ENCODE assay signal across 27 cellular contexts in the genomic region with DNA sequence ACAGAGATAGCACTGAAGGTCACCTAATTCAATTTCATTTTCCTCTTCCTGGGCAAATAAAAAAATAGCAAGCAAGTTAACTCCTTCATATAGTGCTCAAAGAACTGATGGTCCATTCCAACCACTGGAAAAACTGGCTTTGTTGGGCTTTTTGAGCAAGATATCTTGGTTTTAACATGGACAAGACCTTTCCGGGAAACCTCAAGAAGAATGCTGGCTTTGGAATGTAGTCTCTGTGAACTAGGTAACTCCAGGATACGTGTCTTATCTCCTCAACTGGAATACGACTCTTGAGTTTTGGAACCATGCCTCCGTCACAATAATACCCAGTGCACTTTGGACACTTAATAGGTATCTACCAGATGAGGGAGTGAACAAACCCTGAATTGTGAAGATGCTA.
"Had no signal": no experiment of that assay in that cellular context is flagged by ENCODE, and none has a peak within 500 bp of the region (broad histone marks: within the 10 kb centered on the region; RNA-seq: fewer than 3 reads in every experiment).

No MANE protein-coding gene starts in this region.

- H3K4me3 ChIP-seq: stomach, suprapubic skin, testis, thoracic aorta, thyroid gland, tibial artery, tibial nerve, transverse colon, upper lobe of left lung, upper lobe of right lung, uterus, vagina had no signal

- H3K4me1 ChIP-seq: stomach, suprapubic skin, testis, thyroid gland, tibial nerve, transverse colon, upper lobe of left lung, upper lobe of right lung, uterus, vagina had no signal

- H3K36me3 ChIP-seq: stomach, suprapubic skin, thoracic aorta, thyroid gland, tibial artery, tibial nerve, transverse colon, upper lobe of left lung, upper lobe of right lung, uterus, vagina had no signal

- H3K36me3 Mint-ChIP-seq: stimulated activated effector memory CD8-positive, alpha-beta T cell treated with anti-CD3 and anti-CD28 coated beads, Interleukin-12 subunit alpha, Interleukin-12 subunit beta, amount 100 ng/mL, for 72 hours; stimulated activated memory B cell treated with anti-CD40 and anti-IgM and Interleukin-4, amounts not matched to agents 10 μg/mL and 1 μg/mL and 100 μg/mL, for 72 hours; stimulated activated naive B cell treated with anti-CD40 and anti-IgM and Interleukin-4, amounts not matched to agents 10 μg/mL and 1 μg/mL and 100 μg/mL, for 72 hours; type B pancreatic cell had no signal

- H3K9me3 ChIP-seq: stomach, suprapubic skin, testis, thoracic aorta, thyroid gland, tibial artery, tibial nerve, transverse colon, upper lobe of left lung, upper lobe of right lung, uterus, vagina had no signal

- H3K4me1 Mint-ChIP-seq: stimulated activated effector memory CD8-positive, alpha-beta T cell treated with anti-CD3 and anti-CD28 coated beads, Interleukin-12 subunit alpha, Interleukin-12 subunit beta, amount 100 ng/mL, for 72 hours; stimulated activated memory B cell treated with anti-CD40 and anti-IgM and Interleukin-4, amounts not matched to agents 10 μg/mL and 1 μg/mL and 100 μg/mL, for 72 hours; stimulated activated naive B cell treated with anti-CD40 and anti-IgM and Interleukin-4, amounts not matched to agents 10 μg/mL and 1 μg/mL and 100 μg/mL, for 72 hours; stimulated activated naive CD8-positive, alpha-beta T cell treated with anti-CD3 and anti-CD28 coated beads, Interleukin-15, amount 100 ng/mL, for 72 hours had no signal

- H3K27me3 Mint-ChIP-seq: stimulated activated memory B cell treated with anti-CD40 and anti-IgM and Interleukin-4, amounts not matched to agents 10 μg/mL and 1 μg/mL and 100 μg/mL, for 72 hours; stimulated activated naive B cell treated with anti-CD40 and anti-IgM and Interleukin-4, amounts not matched to agents 10 μg/mL and 1 μg/mL and 100 μg/mL, for 72 hours; stimulated activated naive CD8-positive, alpha-beta T cell treated with anti-CD3 and anti-CD28 coated beads, Interleukin-15, amount 100 ng/mL, for 72 hours; stimulated activated naive CD8-positive, alpha-beta T cell treated with anti-CD3 and anti-CD28 coated beads, Interleukin-15, Interleukin-2, amounts not matched to agents 100 ng/mL and 50 ng/mL, for 24 hours; type B pancreatic cell had no signal

- H3K9me3 Mint-ChIP-seq: stimulated activated effector memory CD8-positive, alpha-beta T cell treated with anti-CD3 and anti-CD28 coated beads, Interleukin-12 subunit alpha, Interleukin-12 subunit beta, amount 100 ng/mL, for 72 hours; stimulated activated memory B cell treated with anti-CD40 and anti-IgM and Interleukin-4, amounts not matched to agents 10 μg/mL and 1 μg/mL and 100 μg/mL, for 72 hours; stimulated activated naive B cell treated with anti-CD40 and anti-IgM and Interleukin-4, amounts not matched to agents 10 μg/mL and 1 μg/mL and 100 μg/mL, for 72 hours; stimulated activated naive CD8-positive, alpha-beta T cell treated with anti-CD3 and anti-CD28 coated beads, Interleukin-15, amount 100 ng/mL, for 72 hours; stimulated activated naive CD8-positive, alpha-beta T cell treated with anti-CD3 and anti-CD28 coated beads, Interleukin-15, Interleukin-2, amounts not matched to agents 100 ng/mL and 50 ng/mL, for 24 hours; type B pancreatic cell had no signal

- H3K27me3 ChIP-seq: stomach, suprapubic skin, testis, thyroid gland, tibial artery, tibial nerve, transverse colon, upper lobe of left lung, upper lobe of right lung, uterus, vagina had no signal

- H3K27ac Mint-ChIP-seq: stimulated activated effector memory CD8-positive, alpha-beta T cell treated with anti-CD3 and anti-CD28 coated beads, Interleukin-12 subunit alpha, Interleukin-12 subunit beta, amount 100 ng/mL, for 72 hours; stimulated activated memory B cell treated with anti-CD40 and anti-IgM and Interleukin-4, amounts not matched to agents 10 μg/mL and 1 μg/mL and 100 μg/mL, for 72 hours; stimulated activated naive B cell treated with anti-CD40 and anti-IgM and Interleukin-4, amounts not matched to agents 10 μg/mL and 1 μg/mL and 100 μg/mL, for 72 hours; stimulated activated naive CD8-positive, alpha-beta T cell treated with anti-CD3 and anti-CD28 coated beads, Interleukin-15, amount 100 ng/mL, for 72 hours; stimulated activated naive CD8-positive, alpha-beta T cell treated with anti-CD3 and anti-CD28 coated beads, Interleukin-15, Interleukin-2, amounts not matched to agents 100 ng/mL and 50 ng/mL, for 24 hours; type B pancreatic cell had no signal

- H3K27ac ChIP-seq: stomach, suprapubic skin, testis, thoracic aorta, thyroid gland, tibial artery, tibial nerve, transverse colon, upper lobe of left lung, upper lobe of right lung, uterus, vagina had no signal

- DNase-seq: stimulated activated CD4-positive, alpha-beta T cell treated with anti-CD3 and anti-CD28 coated beads, Interleukin-2, amount 100 ng/mL, for 48 hours; stimulated activated CD4-positive, alpha-beta T cell treated with anti-CD3 and anti-CD28 coated beads, Interleukin-4, amount 100 ng/mL, for 1 hour; stimulated activated CD4-positive, alpha-beta T cell treated with anti-CD3 and anti-CD28 coated beads, Interleukin-4, amount 100 ng/mL, for 24 hours; stimulated activated CD4-positive, alpha-beta T cell treated with anti-CD3 and anti-CD28 coated beads, Interleukin-4, amount 100 ng/mL, for 4 hours; stimulated activated CD8-positive, alpha-beta memory T cell treated with anti-CD3 and anti-CD28 coated beads, Interleukin-4, amount 100 ng/mL, for 48 hours; stimulated activated naive B cell treated with anti-CD40 and anti-IgM and Interleukin-4, amounts not matched to agents 10 μg/mL and 1 μg/mL and 100 μg/mL, for 72 hours; stimulated activated naive CD4-positive, alpha-beta T cell; stimulated activated naive CD4-positive, alpha-beta T cell treated with Interleukin-2 at 50 U/mL for 16 hours; stimulated activated naive CD8-positive, alpha-beta T cell treated with anti-CD3 and anti-CD28 coated beads, Interleukin-15, amount 100 ng/mL, for 72 hours; stimulated activated naive CD8-positive, alpha-beta T cell treated with anti-CD3 and anti-CD28 coated beads, Interleukin-15, Interleukin-2, amounts not matched to agents 100 U/mL and 50 U/mL, for 24 hours; stomach; substantia nigra; testis; thyroid gland; tibial artery; transverse colon; upper lobe of left lung; upper lobe of right lung; uterus had no signal

- H3K4me3 Mint-ChIP-seq: stimulated activated effector memory CD8-positive, alpha-beta T cell treated with anti-CD3 and anti-CD28 coated beads, Interleukin-12 subunit alpha, Interleukin-12 subunit beta, amount 100 ng/mL, for 72 hours; stimulated activated memory B cell treated with anti-CD40 and anti-IgM and Interleukin-4, amounts not matched to agents 10 μg/mL and 1 μg/mL and 100 μg/mL, for 72 hours; stimulated activated naive B cell treated with anti-CD40 and anti-IgM and Interleukin-4, amounts not matched to agents 10 μg/mL and 1 μg/mL and 100 μg/mL, for 72 hours; stimulated activated naive CD8-positive, alpha-beta T cell treated with anti-CD3 and anti-CD28 coated beads, Interleukin-15, amount 100 ng/mL, for 72 hours; stimulated activated naive CD8-positive, alpha-beta T cell treated with anti-CD3 and anti-CD28 coated beads, Interleukin-15, Interleukin-2, amounts not matched to agents 100 ng/mL and 50 ng/mL, for 24 hours; type B pancreatic cell had no signal
